ENCODE assay signal across 27 cellular contexts in genomic region chr10:16811292-16811691, GRCh38.
"Had no signal": no experiment of that assay in that cellular context is flagged by ENCODE, and none has a peak within 500 bp of the region (broad histone marks: within the 10 kb centered on the region; RNA-seq: fewer than 3 reads in every experiment).

No MANE protein-coding gene starts in this region.

- H3K9me3 ChIP-seq: left lung, pancreas, prostate gland, sigmoid colon, spleen, tibial nerve, uterus had no signal

- ATAC-seq: left colon; left lung; natural killer cell; pancreas; stimulated activated memory B cell treated with anti-CD40 and anti-IgM and Interleukin-4, amounts not matched to agents 10 μg/mL and 1 μg/mL and 100 μg/mL, for 72 hours; stimulated activated naive CD8-positive, alpha-beta T cell treated with anti-CD3 and anti-CD28 coated beads, Interleukin-15, amount 100 ng/mL, for 72 hours had no signal

- DNase-seq: hypothalamus; immature natural killer cell; kidney; left colon; left lung; mesendoderm; naive B cell; natural killer cell; pancreas; posterior cingulate gyrus; retina; right cardiac atrium; sigmoid colon; small intestine; spleen; stimulated activated CD4-positive, alpha-beta T cell treated with anti-CD3 and anti-CD28 coated beads, Interleukin-4, amount 100 ng/mL, for 24 hours; stimulated activated naive CD4-positive, alpha-beta T cell treated with Interleukin-2 at 50 U/mL for 16 hours; stimulated activated naive CD8-positive, alpha-beta T cell treated with anti-CD3 and anti-CD28 coated beads, Interleukin-15, amount 100 ng/mL, for 72 hours; substantia nigra; uterus had no signal

- H3K4me3 Mint-ChIP-seq: immature natural killer cell; mesothelial cell of epicardium; natural killer cell; stimulated activated memory B cell treated with anti-CD40 and anti-IgM and Interleukin-4, amounts not matched to agents 10 μg/mL and 1 μg/mL and 100 μg/mL, for 72 hours; stimulated activated naive CD8-positive, alpha-beta T cell treated with anti-CD3 and anti-CD28 coated beads, Interleukin-15, amount 100 ng/mL, for 72 hours; type B pancreatic cell had no signal

- H3K27ac Mint-ChIP-seq: immature natural killer cell; mesothelial cell of epicardium; natural killer cell; stimulated activated memory B cell treated with anti-CD40 and anti-IgM and Interleukin-4, amounts not matched to agents 10 μg/mL and 1 μg/mL and 100 μg/mL, for 72 hours; stimulated activated naive CD8-positive, alpha-beta T cell treated with anti-CD3 and anti-CD28 coated beads, Interleukin-15, amount 100 ng/mL, for 72 hours; type B pancreatic cell had no signal

- H3K36me3 Mint-ChIP-seq: type B pancreatic cell had no signal

- H3K9me3 Mint-ChIP-seq: immature natural killer cell; mesothelial cell of epicardium; naive B cell; natural killer cell; stimulated activated memory B cell treated with anti-CD40 and anti-IgM and Interleukin-4, amounts not matched to agents 10 μg/mL and 1 μg/mL and 100 μg/mL, for 72 hours; stimulated activated naive CD8-positive, alpha-beta T cell treated with anti-CD3 and anti-CD28 coated beads, Interleukin-15, amount 100 ng/mL, for 72 hours; type B pancreatic cell had no signal

- H3K4me1 ChIP-seq: prostate gland had no signal

- FAIRE-seq: islet of Langerhans, kidney, pancreas, small intestine had no signal

- H3K36me3 ChIP-seq: left lung, pancreas, prostate gland, sigmoid colon, uterus had no signal

- H3K4me3 ChIP-seq: left lung, lung, pancreas, prostate gland, sigmoid colon, spleen, tibial nerve, uterus had no signal

- H3K27ac ChIP-seq: left lung, pancreas, prostate gland, sigmoid colon, spleen, tibial nerve, uterus had no signal

- H3K27me3 Mint-ChIP-seq: naive B cell; stimulated activated memory B cell treated with anti-CD40 and anti-IgM and Interleukin-4, amounts not matched to agents 10 μg/mL and 1 μg/mL and 100 μg/mL, for 72 hours; stimulated activated naive CD8-positive, alpha-beta T cell treated with anti-CD3 and anti-CD28 coated beads, Interleukin-15, amount 100 ng/mL, for 72 hours; type B pancreatic cell had no signal

- H3K27me3 ChIP-seq: left lung, pancreas, sigmoid colon, spleen, tibial nerve, uterus had no signal
